ENCODE assay signal across 21 cellular contexts in the genomic region with DNA sequence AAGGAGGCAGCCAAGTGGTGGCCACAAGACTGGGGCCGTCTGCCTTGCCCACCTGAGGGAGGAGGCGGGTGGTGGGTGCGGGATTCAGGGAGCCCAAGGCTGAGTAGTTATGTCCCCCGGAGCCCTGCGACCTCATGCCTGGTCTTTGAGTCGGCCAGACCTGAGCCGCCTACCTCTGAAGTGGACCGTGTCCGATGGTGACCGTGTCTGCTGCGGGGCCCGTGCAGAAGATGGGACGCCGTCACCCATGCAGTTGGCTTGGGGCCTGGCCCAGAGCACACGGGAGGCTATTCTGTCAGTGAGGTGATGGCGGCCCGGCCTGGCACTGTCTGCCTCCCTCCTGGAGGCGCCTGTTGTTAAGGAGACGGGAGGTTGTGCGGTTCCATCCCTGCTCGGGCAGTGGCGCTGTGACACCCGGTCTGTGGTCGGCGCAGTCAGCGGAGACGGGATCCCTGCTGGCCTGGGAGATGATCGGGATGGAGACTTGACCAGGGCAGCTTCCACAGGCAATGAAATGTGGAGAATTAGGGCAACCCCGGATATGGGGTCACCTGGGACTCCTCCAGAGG.
"Had no signal": no experiment of that assay in that cellular context is flagged by ENCODE, and none has a peak within 500 bp of the region (broad histone marks: within the 10 kb centered on the region; RNA-seq: fewer than 3 reads in every experiment).

No MANE protein-coding gene starts in this region.

- DNase-seq: effector memory CD4-positive, alpha-beta T cell; gastrocnemius medialis; glutamatergic neuron; kidney; left cardiac atrium; left ventricle myocardium inferior; lower lobe of right lung; midbrain; sigmoid colon; stimulated activated CD4-positive, alpha-beta T cell treated with anti-CD3 and anti-CD28 coated beads, Interleukin-12 subunit alpha, Interleukin-12 subunit beta, amount 100 ng/mL, for 4 hours; stimulated activated naive CD4-positive, alpha-beta T cell; stomach; substantia nigra; transverse colon had no signal

- H3K4me1 Mint-ChIP-seq: memory B cell had no signal

- H3K4me1 ChIP-seq: gastrocnemius medialis, left ventricle myocardium inferior, lower lobe of right lung, sigmoid colon, stomach, transverse colon had no signal

- H3K27ac ChIP-seq: gastrocnemius medialis, left ventricle myocardium inferior, lower lobe of right lung, neutrophil, sigmoid colon, stomach, thoracic aorta, transverse colon had no signal

- H3K36me3 ChIP-seq: gastrocnemius medialis, neutrophil, transverse colon had no signal

- H3K4me3 Mint-ChIP-seq: memory B cell, nephron had no signal

- H3K9me3 Mint-ChIP-seq: memory B cell, nephron had no signal

- H3K27me3 ChIP-seq: gastrocnemius medialis, neutrophil, sigmoid colon, stomach, transverse colon had no signal

- FAIRE-seq: endometrium, kidney had no signal

- H3K27ac Mint-ChIP-seq: memory B cell had no signal

- H3K4me3 ChIP-seq: gastrocnemius medialis, left ventricle myocardium inferior, lower lobe of right lung, sigmoid colon, skin epidermis, stomach, thoracic aorta, transverse colon had no signal

- ATAC-seq: esophagus mucosa, gastrocnemius medialis, left cardiac atrium, lower lobe of right lung had no signal

- H3K9me3 ChIP-seq: gastrocnemius medialis, left ventricle myocardium inferior, lower lobe of right lung, neutrophil, sigmoid colon, stomach, thoracic aorta, transverse colon had no signal

- H3K36me3 Mint-ChIP-seq: memory B cell had no signal
